ENCODE assay signal across 1 cellular context in genomic region chr19:11423164-11423803, GRCh38.
TF ChIP-seq lines count a peak whose summit lies in the region.

No MANE protein-coding gene starts in this region.

TF ChIP-seq in GM23338, 12 proteins besides CTCF, POLR2A, EP300 and RAD21 (continued from another document):
- TF ChIP-seq, protein P1, sequence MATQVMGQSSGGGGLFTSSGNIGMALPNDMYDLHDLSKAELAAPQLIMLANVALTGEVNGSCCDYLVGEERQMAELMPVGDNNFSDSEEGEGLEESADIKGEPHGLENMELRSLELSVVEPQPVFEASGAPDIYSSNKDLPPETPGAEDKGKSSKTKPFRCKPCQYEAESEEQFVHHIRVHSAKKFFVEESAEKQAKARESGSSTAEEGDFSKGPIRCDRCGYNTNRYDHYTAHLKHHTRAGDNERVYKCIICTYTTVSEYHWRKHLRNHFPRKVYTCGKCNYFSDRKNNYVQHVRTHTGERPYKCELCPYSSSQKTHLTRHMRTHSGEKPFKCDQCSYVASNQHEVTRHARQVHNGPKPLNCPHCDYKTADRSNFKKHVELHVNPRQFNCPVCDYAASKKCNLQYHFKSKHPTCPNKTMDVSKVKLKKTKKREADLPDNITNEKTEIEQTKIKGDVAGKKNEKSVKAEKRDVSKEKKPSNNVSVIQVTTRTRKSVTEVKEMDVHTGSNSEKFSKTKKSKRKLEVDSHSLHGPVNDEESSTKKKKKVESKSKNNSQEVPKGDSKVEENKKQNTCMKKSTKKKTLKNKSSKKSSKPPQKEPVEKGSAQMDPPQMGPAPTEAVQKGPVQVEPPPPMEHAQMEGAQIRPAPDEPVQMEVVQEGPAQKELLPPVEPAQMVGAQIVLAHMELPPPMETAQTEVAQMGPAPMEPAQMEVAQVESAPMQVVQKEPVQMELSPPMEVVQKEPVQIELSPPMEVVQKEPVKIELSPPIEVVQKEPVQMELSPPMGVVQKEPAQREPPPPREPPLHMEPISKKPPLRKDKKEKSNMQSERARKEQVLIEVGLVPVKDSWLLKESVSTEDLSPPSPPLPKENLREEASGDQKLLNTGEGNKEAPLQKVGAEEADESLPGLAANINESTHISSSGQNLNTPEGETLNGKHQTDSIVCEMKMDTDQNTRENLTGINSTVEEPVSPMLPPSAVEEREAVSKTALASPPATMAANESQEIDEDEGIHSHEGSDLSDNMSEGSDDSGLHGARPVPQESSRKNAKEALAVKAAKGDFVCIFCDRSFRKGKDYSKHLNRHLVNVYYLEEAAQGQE (IDR thresholded peaks at IDR 0.05; ENCODE audit: unreplicated experiment) = no peak
- TF ChIP-seq ETS1 (IDR thresholded peaks at IDR 0.05) = no peak
- no peak for TF ChIP-seq NANOG (IDR thresholded peaks at IDR 0.05; ENCODE audit: borderline replicate concordance)
- no peak for TF ChIP-seq ZNF462 (CRISPR knock-in tag; IDR thresholded peaks at IDR 0.05)
- TF ChIP-seq ZNF331 (CRISPR knock-in tag; IDR thresholded peaks at IDR 0.05; ENCODE audit: low read depth) = no peak
- TF ChIP-seq POLR2AphosphoS5 (IDR thresholded peaks at IDR 0.05; ENCODE audit: low read depth) = no peak
- no peak for TF ChIP-seq STAT1 (IDR thresholded peaks at IDR 0.05; ENCODE audit: unreplicated experiment)
- no peak for TF ChIP-seq EZH2phosphoT487 (IDR thresholded peaks at IDR 0.05; ENCODE audit: unreplicated experiment)
- no peak for TF ChIP-seq ZNF114 (CRISPR knock-in tag; IDR thresholded peaks at IDR 0.05)
TF ChIP-seq in GM23338: peak in this region for 0.
